10 cellular contexts compared by ENCODE assay signal in the genomic region with DNA sequence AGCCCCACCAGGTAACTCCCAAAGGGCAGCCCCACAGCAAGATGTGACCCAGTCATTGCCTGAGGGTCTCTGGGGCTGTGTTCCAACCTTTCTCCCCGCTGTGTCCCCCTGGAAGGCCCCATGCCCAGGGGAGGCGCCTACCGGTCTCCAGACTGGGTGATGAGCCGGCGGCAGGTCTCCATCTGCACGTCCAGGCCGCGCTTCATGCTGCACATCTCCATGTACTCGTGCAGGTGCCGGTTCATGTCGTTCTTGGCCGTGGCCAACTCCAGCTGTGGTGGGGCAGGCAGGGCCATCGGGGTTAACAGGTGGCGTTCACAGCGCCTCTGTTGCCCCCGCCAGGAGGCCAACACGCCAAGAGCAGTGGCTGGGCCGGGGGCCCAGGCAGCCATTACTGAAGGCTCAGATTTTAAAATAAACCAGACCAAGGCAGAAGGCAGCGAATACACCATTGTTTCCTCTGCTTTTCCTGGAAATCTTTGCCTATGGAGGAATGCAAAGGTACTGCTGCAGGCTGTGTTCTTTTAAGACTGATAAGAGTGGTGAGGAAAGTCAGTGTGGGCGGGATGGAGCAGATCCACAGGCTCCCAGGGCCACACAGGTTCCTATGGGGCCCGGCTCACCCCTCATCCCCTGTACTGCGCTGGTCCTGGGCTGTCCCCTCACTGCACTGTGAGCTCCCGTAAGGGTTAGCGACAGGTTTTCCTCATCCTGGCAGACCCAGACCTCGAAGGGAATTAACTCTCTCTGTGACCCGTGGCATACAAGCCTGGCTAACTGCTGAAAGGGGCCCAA. TPM values are rescaled to one million over a fixed set of nuclear protein-coding genes. Genes with fewer than 3 reads are reported as not detected.
DNase-seq lines count a peak whose midpoint lies in the region; ATAC-seq and TF ChIP-seq lines count a peak whose summit lies in the region.
"Had no signal": no experiment of that assay in that cellular context is flagged by ENCODE, and none has a peak within 500 bp of the region (broad histone marks: within the 10 kb centered on the region; RNA-seq: fewer than 3 reads in every experiment).

No MANE protein-coding gene starts in this region.

- peaks cover 43 to 67% of the 10 kb centered on the region in 2 donors for H3K36me3 ChIP-seq in ascending aorta
- H3K36me3 ChIP-seq in mesendoderm (ENCODE audit: control insufficient read depth, insufficient read depth, low read length), result peaks cover 14% of the 10 kb centered on the region
- peaks cover 48% of the 10 kb centered on the region for H3K36me3 ChIP-seq in thymus (ENCODE audit: control insufficient read depth, insufficient read depth)

- peaks cover 2% of the 10 kb centered on the region for H3K79me2 ChIP-seq in mesendoderm (ENCODE audit: control insufficient read depth, insufficient read depth, low read length)

- H2BK5ac ChIP-seq in mesendoderm (ENCODE audit: low read length), result no peak overlapping the region

- H4K5ac ChIP-seq in mesendoderm (ENCODE audit: low read length), result no peak overlapping the region

- H3K9ac ChIP-seq in mesendoderm (ENCODE audit: low read length), result no peak overlapping the region

- H3K27ac ChIP-seq in ascending aorta (peak overlapping the region; percentile 85 to 98), mesendoderm (ENCODE audit: low read depth, low read length) (no peak overlapping the region), thymus (ENCODE audit: low read depth) (peak overlapping the region; percentile 71)

- H3K27ac Mint-ChIP-seq in activated CD4-positive, alpha-beta T cell treated with anti-CD3 and anti-CD28 coated beads, Interleukin-2, amount 10 ng/mL, durations not matched to agents 7 days and 5 days, result peak overlapping the region; percentile 86

- no peak overlapping the region for H2BK120ac ChIP-seq in mesendoderm (ENCODE audit: low read depth, low read length)

- ATAC-seq in GM19351 (IDR thresholded peaks at IDR 0.05; ENCODE audit: unreplicated experiment), result no peak

- POLR2A ChIA-PET in activated CD4-positive, alpha-beta T cell treated with anti-CD3 and anti-CD28 coated beads, Interleukin-2, amount 10 ng/mL, durations not matched to agents 7 days and 5 days (lab: Charles Lee), result no interaction called here

- H3K79me1 ChIP-seq in mesendoderm (ENCODE audit: low read length), result peaks cover 1% of the 10 kb centered on the region

- H3K18ac ChIP-seq in mesendoderm (ENCODE audit: low read length), result no peak overlapping the region

- H2BK15ac ChIP-seq in mesendoderm (replicated peaks; ENCODE audit: low read depth), result no peak overlapping the region

- DNase-seq in activated CD4-positive, alpha-beta T cell treated with anti-CD3 and anti-CD28 coated beads, Interleukin-2, amount 10 ng/mL, durations not matched to agents 7 days and 5 days, result no peak
- DNase-seq in activated CD4-positive, alpha-beta T cell treated with anti-CD3 and anti-CD28 coated beads, Interleukin-2, amount 50 U/mL, for 4 hours, result no peak
- DNase-seq in ascending aorta (ENCODE audit: low spot score in 2 of 2), result peak in 1 of 2 donors; percentile 63
- DNase-seq in mesendoderm, result peak; percentile 25
- no peak for DNase-seq in NCI-H345 treated with DMSO at 0.1 percent for 48 hours (lab: John Stamatoyannopoulos, UW; ENCODE audit: unreplicated experiment)
- DNase-seq in T-helper 9 cell, result no peak
- DNase-seq: NCI-H1694; stimulated activated CD4-positive, alpha-beta T cell treated with anti-CD3 and anti-CD28 coated beads, Interleukin-15, amount 100 ng/mL, for 24 hours had no signal

- no peak overlapping the region for H3K23ac ChIP-seq in mesendoderm (ENCODE audit: low read length)

- H3K4me3 Mint-ChIP-seq in activated CD4-positive, alpha-beta T cell treated with anti-CD3 and anti-CD28 coated beads, Interleukin-2, amount 10 ng/mL, durations not matched to agents 7 days and 5 days, result no peak overlapping the region

- peaks cover 61% of the 10 kb centered on the region for H3K4me1 Mint-ChIP-seq in activated CD4-positive, alpha-beta T cell treated with anti-CD3 and anti-CD28 coated beads, Interleukin-2, amount 10 ng/mL, durations not matched to agents 7 days and 5 days

- no peak overlapping the region for H3K4me2 ChIP-seq in mesendoderm (ENCODE audit: low read length)

- intact Hi-C loops in ascending aorta (cut with DNase I), result no loop called here

- CTCF ChIA-PET in activated CD4-positive, alpha-beta T cell treated with anti-CD3 and anti-CD28 coated beads, Interleukin-2, amount 10 ng/mL, durations not matched to agents 7 days and 5 days (lab: Charles Lee), result interaction anchor here (0.6 to 6.4 kb wide), 8 partner anchors 13 to 331 kb away, joined by 3 to 135 read pairs (median 3); a partner anchor contains a TSS

- TF ChIP-seq CTCF in ascending aorta (IDR thresholded peaks at IDR 0.05), result no peak

- no peak overlapping the region for H4K8ac ChIP-seq in mesendoderm (ENCODE audit: low read depth, low read length)

- H3K9me3 Mint-ChIP-seq in activated CD4-positive, alpha-beta T cell treated with anti-CD3 and anti-CD28 coated beads, Interleukin-2, amount 10 ng/mL, durations not matched to agents 7 days and 5 days, result no peaks in the 10 kb centered on the region

- H3K4ac ChIP-seq in mesendoderm (ENCODE audit: low read depth, low read length), result no peak overlapping the region

- H3K4me1 ChIP-seq in ascending aorta, result peaks cover 13 to 22% of the 10 kb centered on the region in 2 donors
- H3K4me1 ChIP-seq in mesendoderm (ENCODE audit: control insufficient read depth, low read depth, low read length), result peaks cover 3% of the 10 kb centered on the region
- peaks cover 11% of the 10 kb centered on the region for H3K4me1 ChIP-seq in thymus (ENCODE audit: control insufficient read depth, insufficient read depth, low read length)

- no peaks in the 10 kb centered on the region for H3K27me3 Mint-ChIP-seq in activated CD4-positive, alpha-beta T cell treated with anti-CD3 and anti-CD28 coated beads, Interleukin-2, amount 10 ng/mL, durations not matched to agents 7 days and 5 days

- no CpG with 5 or more reads among the region's 26 CpGs for WGBS in mesendoderm (ENCODE audit: extremely low coverage, insufficient coverage, low lambda C conversion rate)
- 83% methylated on average over 26 of the region's 26 CpGs for WGBS in thymus

- peaks cover 44% of the 10 kb centered on the region for H3K36me3 Mint-ChIP-seq in activated CD4-positive, alpha-beta T cell treated with anti-CD3 and anti-CD28 coated beads, Interleukin-2, amount 10 ng/mL, durations not matched to agents 7 days and 5 days (ENCODE audit: low read depth)

- H3K56ac ChIP-seq in mesendoderm (ENCODE audit: low read length), result no peak overlapping the region

- H3K4me3 ChIP-seq in ascending aorta (no peak overlapping the region), mesendoderm (ENCODE audit: low read length) (no peak overlapping the region), thymus (ENCODE audit: low read length) (no peak overlapping the region)

- H3K27me3 ChIP-seq in ascending aorta (no peaks in the 10 kb centered on the region), mesendoderm (ENCODE audit: insufficient read depth, low read length, poor library complexity) (no peaks in the 10 kb centered on the region), thymus (ENCODE audit: control insufficient read depth, insufficient read depth) (no peaks in the 10 kb centered on the region)

- H3K9me3 ChIP-seq in ascending aorta, result no peaks in the 10 kb centered on the region
- no peaks in the 10 kb centered on the region for H3K9me3 ChIP-seq in thymus (ENCODE audit: control insufficient read depth)

- no peak overlapping the region for H2AK5ac ChIP-seq in mesendoderm (ENCODE audit: low read length)

RNA-seq across cellular contexts. Expression of a gene that starts 7.3 kb away (rescaled TPM):
- total RNA-seq in activated CD4-positive, alpha-beta T cell treated with anti-CD3 and anti-CD28 coated beads, Interleukin-2, amount 10 ng/mL, durations not matched to agents 7 days and 5 days, result 1,000 to 10,000 TPM; 4,459 to 4,958 TPM
- 3,445 TPM for total RNA-seq in ascending aorta
- 5,113 TPM for polyA plus RNA-seq in mesendoderm (2013, experiment 1 of 2)
- polyA plus RNA-seq in mesendoderm (2013, experiment 2 of 2), result 5,145 TPM
- polyA plus RNA-seq in thymus, result 1,220 TPM

RNA-seq across cellular contexts. Expression of a gene that starts 14.3 kb away (rescaled TPM):
- total RNA-seq in activated CD4-positive, alpha-beta T cell treated with anti-CD3 and anti-CD28 coated beads, Interleukin-2, amount 10 ng/mL, durations not matched to agents 7 days and 5 days, result 10 to 100 TPM; 28.3 to 30.4 TPM
- 35.0 TPM for total RNA-seq in ascending aorta
- 4.3 TPM for polyA plus RNA-seq in mesendoderm (2013, experiment 1 of 2)
- 4.1 TPM for polyA plus RNA-seq in mesendoderm (2013, experiment 2 of 2)
- polyA plus RNA-seq in thymus, result 52.0 TPM

RNA-seq across cellular contexts. Expression of a gene that starts 26.5 kb away (rescaled TPM):
- total RNA-seq in activated CD4-positive, alpha-beta T cell treated with anti-CD3 and anti-CD28 coated beads, Interleukin-2, amount 10 ng/mL, durations not matched to agents 7 days and 5 days, result 10 to 100 TPM; 74.1 to 76.4 TPM
- 77.4 TPM for total RNA-seq in ascending aorta
- polyA plus RNA-seq in mesendoderm (2013, experiment 1 of 2), result 68.0 TPM
- polyA plus RNA-seq in mesendoderm (2013, experiment 2 of 2), result 67.6 TPM
- polyA plus RNA-seq in thymus, result 45.5 TPM

RNA-seq across cellular contexts. Expression of a gene that starts 47.7 kb away (rescaled TPM):
- total RNA-seq in activated CD4-positive, alpha-beta T cell treated with anti-CD3 and anti-CD28 coated beads, Interleukin-2, amount 10 ng/mL, durations not matched to agents 7 days and 5 days, result 100 to 1,000 TPM; 191 to 202 TPM
- total RNA-seq in ascending aorta, result 11.7 TPM
- 52.1 TPM for polyA plus RNA-seq in mesendoderm (2013, experiment 1 of 2)
- 50.5 TPM for polyA plus RNA-seq in mesendoderm (2013, experiment 2 of 2)
- 18.8 TPM for polyA plus RNA-seq in thymus

RNA-seq across cellular contexts. Expression of a gene that starts 48.5 kb away (rescaled TPM):
- 100 to 1,000 TPM; 212 to 241 TPM for total RNA-seq in activated CD4-positive, alpha-beta T cell treated with anti-CD3 and anti-CD28 coated beads, Interleukin-2, amount 10 ng/mL, durations not matched to agents 7 days and 5 days
- 112 TPM for total RNA-seq in ascending aorta
- 887 TPM for polyA plus RNA-seq in mesendoderm (2013, experiment 1 of 2)
- polyA plus RNA-seq in mesendoderm (2013, experiment 2 of 2), result 886 TPM
- 136 TPM for polyA plus RNA-seq in thymus
